ENCODE assay signal across 10 cellular contexts in genomic region chr7:87144173-87144657, GRCh38. TPM values are rescaled to one million over a fixed set of nuclear protein-coding genes. Genes with fewer than 3 reads are reported as not detected.
DNase-seq lines count a peak whose midpoint lies in the region; ATAC-seq and TF ChIP-seq lines count a peak whose summit lies in the region.
"Had no signal": no experiment of that assay in that cellular context is flagged by ENCODE, and none has a peak within 500 bp of the region (broad histone marks: within the 10 kb centered on the region; RNA-seq: fewer than 3 reads in every experiment).

No MANE protein-coding gene starts in this region.

- H3K36me3 ChIP-seq in spleen, result no peaks in the 10 kb centered on the region

- no peak for DNase-seq in activated naive CD8-positive, alpha-beta T cell treated with anti-CD3 and anti-CD28 coated beads, Interleukin-2, amount 50 U/mL, for 24 hours
- DNase-seq in spleen (no peak), left cardiac atrium (no peak), chondrocyte (ENCODE audit: low spot score) (no peak)
- DNase-seq in activated CD4-positive, CD25-positive, alpha-beta regulatory T cell treated with anti-CD3 and anti-CD28 coated beads, Interleukin-2, amount 50 U/mL, for 72 hours, result no peak
- DNase-seq: mesendoderm, NCI-H510A treated with DMSO at 0.1 percent for 48 hours had no signal

- H3K4me3 ChIP-seq in spleen, result no peak overlapping the region

- WGBS in spleen, 5 donors, result 39 to 48% (median 45%) methylated on average over 2 of the region's 2 CpGs

- no peaks in the 10 kb centered on the region for H3K36me3 Mint-ChIP-seq in activated naive CD8-positive, alpha-beta T cell treated with anti-CD3 and anti-CD28 coated beads, Interleukin-2, amount 50 U/mL, for 24 hours (ENCODE audit: low read depth)
- H3K36me3 Mint-ChIP-seq in chondrocyte (ENCODE audit: low read depth), result no peaks in the 10 kb centered on the region

- H3K27me3 ChIP-seq in spleen (replicated peaks in 1 of 7), result no peaks in the 10 kb centered on the region

- ATAC-seq in GM18519 (IDR thresholded peaks at IDR 0.05; ENCODE audit: low FRiP score, unreplicated experiment) (peak; percentile 98), GM21390 (IDR thresholded peaks at IDR 0.05; ENCODE audit: unreplicated experiment) (peak; percentile 97), HG03108 (IDR thresholded peaks at IDR 0.05; ENCODE audit: unreplicated experiment) (peak; percentile 97), left cardiac atrium (no peak)
- ATAC-seq in activated naive CD8-positive, alpha-beta T cell treated with anti-CD3 and anti-CD28 coated beads, Interleukin-2, amount 50 U/mL, for 24 hours, result peak; percentile 20

- peak overlapping the region in 2 of 8 donors; percentile 15 to 16 for H3K27ac ChIP-seq in spleen

- no peaks in the 10 kb centered on the region for H3K27me3 Mint-ChIP-seq in activated naive CD8-positive, alpha-beta T cell treated with anti-CD3 and anti-CD28 coated beads, Interleukin-2, amount 50 U/mL, for 24 hours
- H3K27me3 Mint-ChIP-seq in chondrocyte (ENCODE audit: low read depth), result peaks cover 4% of the 10 kb centered on the region

- no peaks in the 10 kb centered on the region for H3K9me3 ChIP-seq in spleen

- no peak overlapping the region for H3K27ac Mint-ChIP-seq in activated naive CD8-positive, alpha-beta T cell treated with anti-CD3 and anti-CD28 coated beads, Interleukin-2, amount 50 U/mL, for 24 hours
- H3K27ac Mint-ChIP-seq in chondrocyte (ENCODE audit: unreplicated experiment), result no peak overlapping the region

- H3K4me1 Mint-ChIP-seq in activated naive CD8-positive, alpha-beta T cell treated with anti-CD3 and anti-CD28 coated beads, Interleukin-2, amount 50 U/mL, for 24 hours, result peaks cover 3% of the 10 kb centered on the region
- no peaks in the 10 kb centered on the region for H3K4me1 Mint-ChIP-seq in chondrocyte (ENCODE audit: low read depth)

- no peaks in the 10 kb centered on the region for H3K9me3 Mint-ChIP-seq in activated naive CD8-positive, alpha-beta T cell treated with anti-CD3 and anti-CD28 coated beads, Interleukin-2, amount 50 U/mL, for 24 hours
- H3K9me3 Mint-ChIP-seq in chondrocyte (ENCODE audit: low read depth), result no peaks in the 10 kb centered on the region

- H3K4me3 Mint-ChIP-seq in activated naive CD8-positive, alpha-beta T cell treated with anti-CD3 and anti-CD28 coated beads, Interleukin-2, amount 50 U/mL, for 24 hours, result no peak overlapping the region
- no peak overlapping the region for H3K4me3 Mint-ChIP-seq in chondrocyte (ENCODE audit: unreplicated experiment)

- intact Hi-C loops in spleen (cut with DNase I; ENCODE audit: low total_unique reads), result no loop called here
- intact Hi-C loops in left cardiac atrium (cut with DNase I), result no loop called here

- no peak for TF ChIP-seq POLR2A in spleen (IDR thresholded peaks at IDR 0.05)

- TF ChIP-seq CTCF in spleen (IDR thresholded peaks at IDR 0.05 in 8 of 11, conservative IDR thresholded peaks at IDR 0.05 in 3 of 11) (no peak), chondrocyte (IDR thresholded peaks at IDR 0.05) (no peak)

- H3K4me1 ChIP-seq in spleen, result peaks cover 0 to 19% (median 3%) of the 10 kb centered on the region in 6 donors

RNA-seq across cellular contexts. Expression of gene DMTF1, which starts 8.0 kb away (rescaled TPM):
- 100 to 1,000 TPM in 6 of 7 donors, 10 to 100 TPM in 1; 95.5 to 190 (median 128) TPM for total RNA-seq in spleen
- 10 to 100 TPM; 23.2 to 32.4 (median 31.7) TPM for polyA plus RNA-seq in spleen
- 10 to 100 TPM; 25.4 to 31.7 TPM for total RNA-seq in left cardiac atrium
- 55.6 to 82.8 TPM (median 56.8 TPM) in 3 replicates for total RNA-seq in chondrocyte

Comparison
In these comparisons a context has a peak if more than half of its experiments do, and no peak if none do; other contexts are left out.
1. ATAC-seq: peak in GM18519 (single experiment), GM21390 (single experiment), HG03108 (single experiment) and activated naive CD8-positive, alpha-beta T cell treated with anti-CD3 and anti-CD28 coated beads, Interleukin-2, amount 50 U/mL, for 24 hours (single experiment); none in left cardiac atrium (0 of 2).